20 cellular contexts compared by ENCODE assay signal in genomic region chr5:107436276-107436675, GRCh38.
"Had no signal": no experiment of that assay in that cellular context is flagged by ENCODE, and none has a peak within 500 bp of the region (broad histone marks: within the 10 kb centered on the region; RNA-seq: fewer than 3 reads in every experiment).

No MANE protein-coding gene starts in this region.

- H3K36me3 ChIP-seq: colonic mucosa, left lung, lower lobe of right lung, ovary, right atrium auricular region, stomach had no signal

- H3K27ac Mint-ChIP-seq: endodermal cell; naive thymus-derived CD4-positive, alpha-beta T cell had no signal

- H3K27ac ChIP-seq: colonic mucosa, foreskin keratinocyte, hepatocyte, left lung, lower lobe of right lung, ovary, stomach had no signal

- H2AFZ ChIP-seq: hepatocyte had no signal

- ATAC-seq: foreskin keratinocyte; left lung; lower lobe of right lung; naive thymus-derived CD4-positive, alpha-beta T cell had no signal

- H3K4me2 ChIP-seq: hepatocyte had no signal

- DNase-seq: colonic mucosa; effector CD4-positive, alpha-beta T cell; endodermal cell; erythroblast; foreskin keratinocyte; head of caudate nucleus; left lung; lower lobe of right lung; mesenchymal stem cell; naive thymus-derived CD4-positive, alpha-beta T cell; ovary; small intestine; stimulated activated CD4-positive, alpha-beta T cell treated with anti-CD3 and anti-CD28 coated beads, Interleukin-12 subunit alpha, Interleukin-12 subunit beta, amount 100 ng/mL, for 4 hours; stimulated activated naive CD4-positive, alpha-beta T cell; stomach; substantia nigra; trophoblast cell had no signal

- H3K9me3 ChIP-seq: colonic mucosa, lower lobe of right lung, ovary had no signal

- H3K4me1 Mint-ChIP-seq: naive thymus-derived CD4-positive, alpha-beta T cell had no signal

- H3K27me3 ChIP-seq: colonic mucosa, foreskin keratinocyte, hepatocyte, left lung, ovary, right atrium auricular region, stomach had no signal

- H3K4me3 Mint-ChIP-seq: endodermal cell; naive thymus-derived CD4-positive, alpha-beta T cell; neural crest cell had no signal

- H3K4me1 ChIP-seq: colonic mucosa, left lung, lower lobe of right lung had no signal

- H3K4me3 ChIP-seq: colonic mucosa, hepatocyte, left lung, lower lobe of right lung, ovary, right atrium auricular region, stomach had no signal
